Comparison of ENCODE assay signal across 22 cellular contexts in genomic region chr1:157971723-157972122, GRCh38. TPM values are rescaled to one million over a fixed set of nuclear protein-coding genes. Genes with fewer than 3 reads are reported as not detected.
"Had no signal": no experiment of that assay in that cellular context is flagged by ENCODE, and none has a peak within 500 bp of the region (broad histone marks: within the 10 kb centered on the region; RNA-seq: fewer than 3 reads in every experiment).

No MANE protein-coding gene starts in this region.

- H3K36me3 ChIP-seq: MG63 had no signal

- H3K4me2 ChIP-seq: SK-N-SH had no signal

- FAIRE-seq: RCC 7860 had no signal

- DNase-seq: Karpas-422, KG1, MG63, NCI-H1092, NCI-H1105 treated with DMSO at 0.1 percent for 48 hours, NCI-H1417 treated with DMSO at 0.1 percent for 48 hours, NCI-H146, NCI-H1694 treated with DMSO at 0.1 percent for 48 hours, NCI-H1930, NCI-H2081 treated with DMSO at 0.1 percent for 48 hours, NCI-H2171, NCI-H226, NCI-H446, NCI-H510A, NCI-H524 treated with DMSO at 0.1 percent for 48 hours, NCI-H69, NCI-H774, RPMI8226, SHP77, SK-N-SH had no signal

- H3K27me3 ChIP-seq: MG63 had no signal

- H3K4me3 ChIP-seq: MG63 had no signal

- H3K9ac ChIP-seq: SK-N-SH had no signal

- H3K9me3 ChIP-seq: SK-N-SH had no signal

RNA-seq across cellular contexts. Expression of gene KIRREL1, which starts 21.7 kb away (rescaled TPM):
- total RNA-seq: T-helper 1 cell treated with Interleukin-12 subunit alpha and Interleukin-12 subunit beta and Interleukin-4 antibody, amounts not matched to agents 30 ng/mL and 1 ng/mL, for 36 hours had no signal
